In genomic region chr9:97880336-97880735, GRCh38 we compare ENCODE assay signal across 15 cellular contexts. TPM values are rescaled to one million over a fixed set of nuclear protein-coding genes. Genes with fewer than 3 reads are reported as not detected.
"Had no signal": no experiment of that assay in that cellular context is flagged by ENCODE, and none has a peak within 500 bp of the region (broad histone marks: within the 10 kb centered on the region; RNA-seq: fewer than 3 reads in every experiment).

No MANE protein-coding gene starts in this region.

- H3K4me1 ChIP-seq: pancreas had no signal

- DNase-seq: activated CD4-positive, alpha-beta T cell treated with anti-CD3 and anti-CD28 coated beads for 4 hours; activated naive CD4-positive, alpha-beta T cell treated with anti-CD3 and anti-CD28 coated beads for 36 hours; effector memory CD8-positive, alpha-beta T cell; erythroblast; gastrocnemius medialis; heart right ventricle; kidney; naive B cell; pancreas; stimulated activated CD4-positive, alpha-beta T cell treated with anti-CD3 and anti-CD28 coated beads, Interleukin-15, amount 100 ng/mL, for 24 hours; stimulated activated CD4-positive, alpha-beta T cell treated with anti-CD3 and anti-CD28 coated beads, Interleukin-4, amount 100 ng/mL, for 24 hours; T1000 had no signal

- H3K36me3 ChIP-seq: gastrocnemius medialis, heart right ventricle, pancreas, thoracic aorta had no signal

- H3K27me3 ChIP-seq: gastrocnemius medialis, heart right ventricle, pancreas had no signal

- H3K4me3 ChIP-seq: gastrocnemius medialis, heart right ventricle, pancreas, thoracic aorta had no signal

- H3K9me3 ChIP-seq: gastrocnemius medialis, heart right ventricle, pancreas, thoracic aorta had no signal

RNA-seq across cellular contexts. Expression of gene FOXE1, which starts 27.3 kb away (rescaled TPM):
- total RNA-seq: gastrocnemius medialis, heart right ventricle, liver, urinary bladder had no signal
- polyA plus RNA-seq: heart right ventricle, liver, urinary bladder had no signal

RNA-seq across cellular contexts. Expression of gene HEMGN, which starts 57.6 kb away (rescaled TPM):
- polyA plus RNA-seq: heart right ventricle, pancreas, urinary bladder had no signal
